Comparison of ENCODE assay signal across 8 cellular contexts in genomic region chrX:69615779-69616519, GRCh38. TPM values are rescaled to one million over a fixed set of nuclear protein-coding genes. Genes with fewer than 3 reads are reported as not detected.
DNase-seq lines count a peak whose midpoint lies in the region; ATAC-seq, FAIRE-seq and TF ChIP-seq lines count a peak whose summit lies in the region.

Gene EDA, plus strand, starts transcription at chrX:69616113.

- H3K4me3 ChIP-seq in AG10803 (ENCODE audit: low read length): peak within 1 kb of the TSS; percentile 44
- H3K4me3 ChIP-seq in GM12878: no peak within 1 kb of the TSS
- peak within 1 kb of the TSS; percentile 63 for H3K4me3 ChIP-seq in hepatocyte
- peak within 1 kb of the TSS; percentile 73 for H3K4me3 ChIP-seq in psoas muscle

- no peak for TF ChIP-seq RAD21 in GM12878 (IDR thresholded peaks at IDR 0.05; ENCODE audit: insufficient read depth, low read depth, low read length)

- WGBS in GM12878 (ENCODE audit: insufficient coverage, insufficient replicate concordance, low lambda C conversion rate, missing lambda C conversion rate): 41% methylated on average over 47 of the region's 62 CpGs
- 42% methylated on average over 43 of the region's 62 CpGs for WGBS in hepatocyte (ENCODE audit: low lambda C conversion rate, missing lambda C conversion rate)
- WGBS in psoas muscle, 3 donors: 1 to 35% (median 2%) methylated on average over 8 to 61 of the region's 62 CpGs

- H2AFZ ChIP-seq in GM12878 (ENCODE audit: control insufficient read depth, low read depth, low read length): 0 out of 2 replicates have a peak within 1 kb of the TSS, but pooled peaks have one; percentile 4
- H2AFZ ChIP-seq in hepatocyte: peak within 1 kb of the TSS; percentile 64

- POLR2A ChIA-PET in GM12878 (lab: Charles Lee): no interaction called here

- intact Hi-C loops in GM12878 (cut with micrococcal nuclease; ENCODE audit: unreplicated experiment) (loop anchor here (5.0 kb wide), 1 partner anchor 124 kb away; no protein-coding TSS in a partner anchor), psoas muscle (cut with DNase I) (loop anchor here (5.0 to 10.0 kb wide), 3 partner anchors 79 to 479 kb away; no protein-coding TSS in a partner anchor)

- in situ Hi-C loops in GM12878 (cut with MboI): no loop called here

- CTCF ChIA-PET in GM12878 (lab: Yijun Ruan, JAX): no interaction called here

- TF ChIP-seq CTCF in AG10803 (conservative IDR thresholded peaks at IDR 0.05; ENCODE audit: low read length) (no peak), GM12878 (IDR thresholded peaks at IDR 0.05 in 2 of 3, conservative IDR thresholded peaks at IDR 0.05 in 1 of 3; ENCODE audit: control insufficient read depth in 2 of 3, extremely low read depth in 1 of 3, insufficient read depth in 1 of 3, low read depth in 3 of 3, low read length in 3 of 3) (no peak), hepatocyte (IDR thresholded peaks at IDR 0.05; ENCODE audit: poor library complexity) (no peak), psoas muscle (IDR thresholded peaks at IDR 0.05) (no peak)

- no peak for TF ChIP-seq EP300 in GM12878 (IDR thresholded peaks at IDR 0.05; ENCODE audit: borderline replicate concordance in 1 of 2, control insufficient read depth in 1 of 2, low read depth in 2 of 2, low read length in 2 of 2)

- H3K27me3 ChIP-seq in GM12878 (replicated peaks in 1 of 2; ENCODE audit: control insufficient read depth in 2 of 2, insufficient read depth in 2 of 2, low read length in 1 of 2) (no peaks in the 10 kb centered on the region), hepatocyte (no peaks in the 10 kb centered on the region), psoas muscle (ENCODE audit: insufficient read depth in 3 of 3, low read length in 2 of 3) (peaks cover 0 to 12% (median 0%) of the 10 kb centered on the region in 3 donors)

- H4K20me1 ChIP-seq in GM12878 (ENCODE audit: control insufficient read depth, insufficient read depth): no peaks in the 10 kb centered on the region
- H4K20me1 ChIP-seq in hepatocyte (ENCODE audit: insufficient read depth, poor library complexity, severe bottlenecking): no peaks in the 10 kb centered on the region

- H3K79me2 ChIP-seq in GM12878 (ENCODE audit: control insufficient read depth, insufficient read depth, low read length) (no peaks in the 10 kb centered on the region), hepatocyte (peaks cover 17% of the 10 kb centered on the region)

- RAD21 ChIA-PET in GM12878 (lab: Charles Lee; ENCODE audit: unreplicated experiment): no interaction called here

- H3K4me1 ChIP-seq in GM12878 (ENCODE audit: control insufficient read depth, insufficient read depth, low read length) (no peaks in the 10 kb centered on the region), hepatocyte (ENCODE audit: insufficient read depth) (no peaks in the 10 kb centered on the region), psoas muscle (no peaks in the 10 kb centered on the region)

- no peak within 1 kb of the TSS for H3K4me2 ChIP-seq in GM12878 (ENCODE audit: control insufficient read depth, insufficient read depth)
- H3K4me2 ChIP-seq in hepatocyte: peak within 1 kb of the TSS; percentile 85

- peak; percentile 76 for ATAC-seq in GM19438 (IDR thresholded peaks at IDR 0.05; ENCODE audit: low read depth, unreplicated experiment)
- peak; percentile 84 for ATAC-seq in GM12878
- ATAC-seq in psoas muscle: peak; percentile 95 to 99 (median 98)

- FAIRE-seq in GM12878 (lab: Jason Lieb, UNC): no peak

- no TSS peak for BruUV-seq in GM12878 (replicated peaks; lab: Mats Ljungman, UMichigan)

- H3K27ac ChIP-seq in GM12878 (ENCODE audit: control insufficient read depth, insufficient read depth) (no peak within 1 kb of the TSS), hepatocyte (peak within 1 kb of the TSS; percentile 73), psoas muscle (peak within 1 kb of the TSS; percentile 30)

- H3K9me2 ChIP-seq in hepatocyte (replicated peaks; ENCODE audit: insufficient read depth): no peaks in the 10 kb centered on the region

- SMC1A ChIA-PET in GM12878 (lab: Charles Lee; ENCODE audit: uncharacterized antibody, unreplicated experiment): no interaction called here

- no peaks in the 10 kb centered on the region for H3K36me3 ChIP-seq in GM12878 (ENCODE audit: control insufficient read depth in 2 of 2, insufficient read depth in 2 of 2, low read length in 1 of 2)
- no peaks in the 10 kb centered on the region for H3K36me3 ChIP-seq in hepatocyte (replicated peaks; ENCODE audit: insufficient read depth, low read depth)
- no peaks in the 10 kb centered on the region for H3K36me3 ChIP-seq in psoas muscle (ENCODE audit: insufficient read depth in 1 of 2, low read depth in 1 of 2)

- no peak for TF ChIP-seq POLR2A in GM12878 (IDR thresholded peaks at IDR 0.05; ENCODE audit: low read depth, low read length)

- DNase-seq in AG10803 (ENCODE audit: low read depth) (peak; percentile 47), Kasumi-1 (lab: John Stamatoyannopoulos, UW) (peak; percentile 81), T-helper 9 cell (peak; percentile 55), GM12878 (ENCODE audit: low read depth, low spot score) (no peak), hepatocyte (ENCODE audit: low spot score) (peak; percentile 94), psoas muscle (peak; percentile 88 to 93), ureter (ENCODE audit: low spot score) (peak; percentile 78)

- H3K9ac ChIP-seq in GM12878 (ENCODE audit: control insufficient read depth, insufficient read depth, low read length): no peak within 1 kb of the TSS

- no peaks in the 10 kb centered on the region for H3K9me3 ChIP-seq in GM12878 (replicated peaks; ENCODE audit: control insufficient read depth, insufficient read depth, low read length)
- no peaks in the 10 kb centered on the region for H3K9me3 ChIP-seq in hepatocyte (ENCODE audit: low read depth)
- H3K9me3 ChIP-seq in psoas muscle: no peaks in the 10 kb centered on the region

TF ChIP-seq in GM12878, 131 proteins besides CTCF, POLR2A, EP300 and RAD21:
- no peak for TF ChIP-seq RAD51 (IDR thresholded peaks at IDR 0.05)
- no peak for TF ChIP-seq CBFB (IDR thresholded peaks at IDR 0.05; ENCODE audit: low read depth)
- TF ChIP-seq PKNOX1 (IDR thresholded peaks at IDR 0.05): peak; percentile 88
- peak; percentile 74 for TF ChIP-seq PBX3 (IDR thresholded peaks at IDR 0.05; ENCODE audit: insufficient replicate concordance, low read depth, low read length)
- no peak for TF ChIP-seq NFYA (IDR thresholded peaks at IDR 0.05; ENCODE audit: borderline replicate concordance, low read depth, low read length)
- TF ChIP-seq TBL1XR1 (IDR thresholded peaks at IDR 0.05; ENCODE audit: low read depth, low read length): no peak
- TF ChIP-seq ZNF622 (IDR thresholded peaks at IDR 0.05): no peak
- peak; percentile 29 for TF ChIP-seq SUZ12 (IDR thresholded peaks at IDR 0.05; ENCODE audit: unreplicated experiment)
TF ChIP-seq in GM12878: peak in this region for 3.

RNA-seq across cellular contexts. Expression of gene EDA, which starts in this region (rescaled TPM):
- not detected in 2 replicates for total RNA-seq in GM12878 (2013; cell fraction: nucleolus; rRNA removed)
- total RNA-seq in GM12878 (2014; rRNA removed) (0.06 TPM in 1 of 2 replicates, not detected in the other), GM12878 (2014; rRNA removed; fragmentation: Illumina TruSeq; extraction: Trizol) (not detected in 2 replicates), GM12878 (2021) (not detected in 2 replicates), hepatocyte (15.6 and 19.1 TPM in 2 replicates), psoas muscle (1 to 10 TPM in 2 of 4 donors, under 1 TPM in 2; 0.49 to 2.5 (median 1.1) TPM), ureter (4.8 TPM)
- not detected for polyA plus RNA-seq in GM12878 (2011; ENCODE audit: low read depth)
- polyA plus RNA-seq in GM12878 (2011; rRNA removed) (not detected in 2 replicates), GM12878 (2014; fragmentation: Illumina TruSeq; extraction: Trizol) (not detected in 2 replicates), GM12878 (2014; fragmentation: Nextera tagmentation; extraction: Ambion mirVana) (not detected), GM12878 (2014; rRNA removed) (not detected in 2 replicates), GM12878 (2016; fragmentation: Nextera tagmentation; extraction: Ambion mirVana) (not detected), hepatocyte (4.7 and 8.2 TPM in 2 replicates), psoas muscle (1 to 10 TPM in 1 of 3 donors, under 1 TPM in 2; 0.66 to 1.1 (median 0.98) TPM)
- 0.01 TPM in 1 of 2 replicates, not detected in the other for polyA plus RNA-seq in GM12878 (2011; cell fraction: cytosol; rRNA removed)
- polyA plus RNA-seq in GM12878 (2011; cell fraction: nucleus; rRNA removed): 0.04 and 0.06 TPM in 2 replicates
- not detected in 2 replicates for polyA plus RNA-seq in GM12878 (2012)
- not detected in 2 replicates for polyA minus RNA-seq in GM12878 (2011; rRNA and poly(A)+ RNA removed)
- polyA minus RNA-seq in GM12878 (2011; cell fraction: cytosol; rRNA and poly(A)+ RNA removed): not detected in 2 replicates
- polyA minus RNA-seq in GM12878 (2011; cell fraction: nucleus; rRNA and poly(A)+ RNA removed): 0.29 and 0.36 TPM in 2 replicates

Comparison
In these comparisons a context has a peak if more than half of its experiments do, and no peak if none do; other contexts are left out.
1. Peak in ATAC-seq in GM12878; RNA of the gene not detected or under 1 TPM.